1 cellular context compared by ENCODE assay signal in genomic region chr17:82418001-82418986, GRCh38.
A peak's percentile ranks its signal among the peaks of the same experiment; 100 is the strongest.
TF ChIP-seq lines count a peak whose summit lies in the region.

Gene HEXD (plus strand): TSS chr17:82418347. CDS start chr17:82419800, 1,453 bp downstream.
Gene OGFOD3 (minus strand): TSS chr17:82418586. CDS start chr17:82418485, 101 bp downstream.

TF ChIP-seq in H1, 55 proteins besides CTCF, POLR2A, EP300 and RAD21:
- TF ChIP-seq SIX5 (IDR thresholded peaks at IDR 0.05; ENCODE audit: low read depth, low read length) (no peak), ATF3 (IDR thresholded peaks at IDR 0.05; ENCODE audit: insufficient read depth, low read depth, low read length) (no peak), TAF7 (optimal IDR thresholded peaks at IDR 0.05; ENCODE audit: borderline replicate concordance, low read depth, low read length) (peak; percentile 84), TEAD4 (IDR thresholded peaks at IDR 0.05; ENCODE audit: low read depth, low read length) (no peak), EZH2 (IDR thresholded peaks at IDR 0.05; ENCODE audit: low read depth, low read length, severe bottlenecking) (no peak), ZNF274 (IDR thresholded peaks at IDR 0.05; ENCODE audit: borderline replicate concordance, extremely low read depth, low read length) (no peak), TCF12 (IDR thresholded peaks at IDR 0.05; ENCODE audit: low read depth, low read length) (no peak), CBX5 (IDR thresholded peaks at IDR 0.05; ENCODE audit: low read depth, low read length) (no peak), PHF8 (conservative IDR thresholded peaks at IDR 0.05; ENCODE audit: low read depth, low read length) (peak; percentile 99), RNF2 (IDR thresholded peaks at IDR 0.05; ENCODE audit: borderline replicate concordance, low read depth, low read length, missing control alignments, poor library complexity, severe bottlenecking) (no peak), GABPA (IDR thresholded peaks at IDR 0.05; ENCODE audit: borderline replicate concordance, insufficient read depth, low read length) (no peak), RXRA (IDR thresholded peaks at IDR 0.05; ENCODE audit: insufficient read depth, low read depth, low read length) (no peak), MAX (IDR thresholded peaks at IDR 0.05) (peak; percentile 64), SRF (IDR thresholded peaks at IDR 0.05; ENCODE audit: low read depth, low read length) (peak; percentile 97), CREB1 (IDR thresholded peaks at IDR 0.05) (peak; percentile 62; the same call in 1 of the 2 replicates), BCL11A (IDR thresholded peaks at IDR 0.05; ENCODE audit: low read depth in 2 of 2, low read length in 2 of 2) (no peak), NRF1 (IDR thresholded peaks at IDR 0.05; ENCODE audit: low read depth, low read length) (no peak), KDM1A (IDR thresholded peaks at IDR 0.05; ENCODE audit: borderline replicate concordance, low read length) (no peak), SIN3A (conservative IDR thresholded peaks at IDR 0.05 in 1 of 2, IDR thresholded peaks at IDR 0.05 in 1 of 2; ENCODE audit: low read depth in 1 of 2, low read length in 2 of 2) (peak; percentile 60 to 83; a peak in 3 of 4 replicates), JUN (IDR thresholded peaks at IDR 0.05; ENCODE audit: low read depth, low read length) (no peak), CTBP2 (IDR thresholded peaks at IDR 0.05; ENCODE audit: borderline replicate concordance, insufficient read depth, insufficient read length, low read length) (no peak), FOSL1 (IDR thresholded peaks at IDR 0.05; ENCODE audit: insufficient read depth, low read depth, low read length) (peak; percentile 54; the same call in 1 of the 2 replicates), POU5F1 (IDR thresholded peaks at IDR 0.05; ENCODE audit: low read depth, low read length) (no peak), HDAC6 (IDR thresholded peaks at IDR 0.05; ENCODE audit: low read depth, low read length) (no peak), HDAC2 (IDR thresholded peaks at IDR 0.05; ENCODE audit: borderline replicate concordance in 1 of 2, low read depth in 2 of 2, low read length in 2 of 2) (no peak; a peak in 1 of 4 replicates), GTF2F1 (IDR thresholded peaks at IDR 0.05; ENCODE audit: borderline replicate concordance, low read depth, low read length) (no peak), MAFK (IDR thresholded peaks at IDR 0.05; ENCODE audit: low read depth, low read length) (no peak), CHD7 (IDR thresholded peaks at IDR 0.05; ENCODE audit: insufficient replicate concordance, low read length) (no peak), KDM4A (IDR thresholded peaks at IDR 0.05; ENCODE audit: low read depth, low read length, severe bottlenecking) (peak; percentile 94), POLR2AphosphoS5 (IDR thresholded peaks at IDR 0.05; ENCODE audit: low read depth, low read length) (peak; percentile 78; the same call in 1 of the 2 replicates), CBX8 (IDR thresholded peaks at IDR 0.05; ENCODE audit: borderline replicate concordance, low read depth, low read length) (no peak), NANOG (IDR thresholded peaks at IDR 0.05; ENCODE audit: insufficient read depth, low read depth, low read length, poor library complexity, severe bottlenecking) (no peak), TAF1 (IDR thresholded peaks at IDR 0.05; ENCODE audit: low read depth, low read length) (peak; percentile 86), CHD1 (IDR thresholded peaks at IDR 0.05; ENCODE audit: low read depth, low read length) (no peak), USF2 (IDR thresholded peaks at IDR 0.05; ENCODE audit: low read length) (no peak), BACH1 (IDR thresholded peaks at IDR 0.05; ENCODE audit: low read length) (peak; percentile 63), SP2 (IDR thresholded peaks at IDR 0.05; ENCODE audit: low read length) (no peak), ASH2L (IDR thresholded peaks at IDR 0.05; ENCODE audit: low read length) (peak; percentile 75), CHD2 (IDR thresholded peaks at IDR 0.05; ENCODE audit: low read length) (no peak), SP4 (IDR thresholded peaks at IDR 0.05; ENCODE audit: low read length) (no peak), YY1 (IDR thresholded peaks at IDR 0.05; ENCODE audit: low read depth, low read length) (peak; percentile 84; the same call in 1 of the 2 replicates), RFX5 (IDR thresholded peaks at IDR 0.05; ENCODE audit: borderline replicate concordance, low read depth, low read length) (no peak), JUND (IDR thresholded peaks at IDR 0.05; ENCODE audit: low read length) (no peak), KDM5A (IDR thresholded peaks at IDR 0.05; ENCODE audit: low read length) (0 out of 2 replicates have a peak, but pooled peaks have one; percentile 29), SP1 (IDR thresholded peaks at IDR 0.05; ENCODE audit: low read depth, low read length) (no peak), EGR1 (IDR thresholded peaks at IDR 0.05; ENCODE audit: borderline replicate concordance, low read depth, low read length) (peak; percentile 67), RBBP5 (IDR thresholded peaks at IDR 0.05; ENCODE audit: borderline replicate concordance, low read depth, low read length) (peak; percentile 96; the same call in 1 of the 2 replicates)
TF ChIP-seq in H1: peak in this region for 16.
